In genomic region chr11:102319544-102319943, GRCh38 we compare ENCODE assay signal across 18 cellular contexts. TPM values are rescaled to one million over a fixed set of nuclear protein-coding genes. Genes with fewer than 3 reads are reported as not detected.
DNase-seq lines count a peak whose midpoint lies in the region; TF ChIP-seq lines count a peak whose summit lies in the region.
"Had no signal": no experiment of that assay in that cellular context is flagged by ENCODE, and none has a peak within 500 bp of the region (broad histone marks: within the 10 kb centered on the region; RNA-seq: fewer than 3 reads in every experiment).

No MANE protein-coding gene starts in this region.

- DNase-seq in T-helper 1 cell (no peak), ascending aorta (ENCODE audit: low spot score in 2 of 2) (no peak), spleen (no peak), NCI-H2171 treated with DMSO at 0.1 percent for 48 hours (lab: John Stamatoyannopoulos, UW) (no peak), NOMO-1 treated with DMSO at 0.1 percent for 48 hours (lab: John Stamatoyannopoulos, UW; ENCODE audit: unreplicated experiment) (no peak), middle frontal gyrus (ENCODE audit: extremely low spot score, low spot score) (no peak)
- DNase-seq: activated CD8-positive, alpha-beta memory T cell treated with anti-CD3 and anti-CD28 coated beads, Interleukin-2, amount 50 U/mL, for 48 hours; Kasumi-1; mesendoderm; OCI-M1; stimulated activated CD4-positive, alpha-beta T cell treated with anti-CD3 and anti-CD28 coated beads, Interleukin-4, amount 100 ng/mL, for 1 hour; substantia nigra had no signal

- peaks cover 0 to 11% of the 10 kb centered on the region in 2 donors for H3K4me1 ChIP-seq in ascending aorta
- peaks cover 40 to 98% (median 82%) of the 10 kb centered on the region in 6 donors for H3K4me1 ChIP-seq in spleen
- H3K4me1 ChIP-seq: breast epithelium, prostate gland had no signal

- H3K9me3 Mint-ChIP-seq in T-helper 1 cell treated with Interleukin-12 subunit alpha and Interleukin-12 subunit beta and Interleukin-4 antibody, amounts not matched to agents 30 μg/mL and 1 μg/mL, for 36 hours = no peaks in the 10 kb centered on the region
- peaks cover 0 to 2% (median 0%) of the 10 kb centered on the region in 3 donors for H3K9me3 Mint-ChIP-seq in IgD-negative memory B cell

- H3K9me3 ChIP-seq in ascending aorta (no peaks in the 10 kb centered on the region), spleen (no peaks in the 10 kb centered on the region)
- H3K9me3 ChIP-seq: breast epithelium, prostate gland had no signal

- peak overlapping the region; percentile 41 to 44 for H3K27ac ChIP-seq in ascending aorta
- H3K27ac ChIP-seq in spleen = peak overlapping the region; percentile 79 to 95 (median 89)
- H3K27ac ChIP-seq: 22Rv1, epithelial cell of prostate had no signal

- H3K27me3 Mint-ChIP-seq in T-helper 1 cell treated with Interleukin-12 subunit alpha and Interleukin-12 subunit beta and Interleukin-4 antibody, amounts not matched to agents 30 μg/mL and 1 μg/mL, for 36 hours (ENCODE audit: low read depth) = no peaks in the 10 kb centered on the region
- no peaks in the 10 kb centered on the region for H3K27me3 Mint-ChIP-seq in IgD-negative memory B cell

- intact Hi-C loops in ascending aorta (cut with DNase I) = no loop called here
- intact Hi-C loops in spleen (cut with DNase I; ENCODE audit: low total_unique reads) = no loop called here

- H3K4me3 Mint-ChIP-seq in T-helper 1 cell treated with Interleukin-12 subunit alpha and Interleukin-12 subunit beta and Interleukin-4 antibody, amounts not matched to agents 30 μg/mL and 1 μg/mL, for 36 hours = peak overlapping the region; percentile 87
- peak overlapping the region; percentile 87 to 97 (median 93) for H3K4me3 Mint-ChIP-seq in IgD-negative memory B cell

- H3K4me3 ChIP-seq in ascending aorta (no peak overlapping the region), spleen (peak overlapping the region; percentile 55 to 83 (median 64))
- H3K4me3 ChIP-seq: prostate gland had no signal

- peak overlapping the region; percentile 99 for H3K27ac Mint-ChIP-seq in T-helper 1 cell treated with Interleukin-12 subunit alpha and Interleukin-12 subunit beta and Interleukin-4 antibody, amounts not matched to agents 30 μg/mL and 1 μg/mL, for 36 hours
- peak overlapping the region; percentile 92 to 100 (median 96) for H3K27ac Mint-ChIP-seq in IgD-negative memory B cell

- peaks cover 54% of the 10 kb centered on the region for H3K36me3 Mint-ChIP-seq in T-helper 1 cell treated with Interleukin-12 subunit alpha and Interleukin-12 subunit beta and Interleukin-4 antibody, amounts not matched to agents 30 μg/mL and 1 μg/mL, for 36 hours (ENCODE audit: low read depth)
- H3K36me3 Mint-ChIP-seq in IgD-negative memory B cell = peaks cover 8% of the 10 kb centered on the region

- TF ChIP-seq CTCF in ascending aorta (IDR thresholded peaks at IDR 0.05) (no peak), spleen (IDR thresholded peaks at IDR 0.05 in 8 of 11, conservative IDR thresholded peaks at IDR 0.05 in 3 of 11) (no peak)

- peaks cover 49% of the 10 kb centered on the region for H3K4me1 Mint-ChIP-seq in T-helper 1 cell treated with Interleukin-12 subunit alpha and Interleukin-12 subunit beta and Interleukin-4 antibody, amounts not matched to agents 30 μg/mL and 1 μg/mL, for 36 hours (ENCODE audit: low read depth)
- peaks cover 22 to 42% (median 34%) of the 10 kb centered on the region in 3 donors for H3K4me1 Mint-ChIP-seq in IgD-negative memory B cell

- H3K27me3 ChIP-seq in ascending aorta (no peaks in the 10 kb centered on the region), spleen (replicated peaks in 1 of 7) (no peaks in the 10 kb centered on the region)
- H3K27me3 ChIP-seq: breast epithelium had no signal

- TF ChIP-seq POLR2A in spleen (IDR thresholded peaks at IDR 0.05) = no peak

- WGBS in spleen, 5 donors = 36 to 62% (median 49%) methylated on average over 2 of the region's 2 CpGs

- no peaks in the 10 kb centered on the region for H3K36me3 ChIP-seq in ascending aorta
- H3K36me3 ChIP-seq in spleen = peaks cover 0 to 39% (median 5%) of the 10 kb centered on the region in 6 donors
- H3K36me3 ChIP-seq: breast epithelium, prostate gland had no signal

RNA-seq across cellular contexts. Expression of gene BIRC3, which starts 2.3 kb away (rescaled TPM):
- 158 TPM for polyA plus RNA-seq in IgD-negative memory B cell
- 2.8 TPM for total RNA-seq in ascending aorta
- total RNA-seq in spleen = 100 to 1,000 TPM in 3 of 7 donors, 10 to 100 TPM in 4; 73.9 to 164 (median 97.6) TPM
- 10 to 100 TPM; 35.0 to 52.0 (median 41.4) TPM for polyA plus RNA-seq in spleen

RNA-seq across cellular contexts. Expression of gene BIRC2, which starts 27.5 kb away (rescaled TPM):
- polyA plus RNA-seq in IgD-negative memory B cell (28.4 TPM), spleen (10 to 100 TPM; 24.0 to 32.0 (median 27.7) TPM)
- total RNA-seq in ascending aorta (27.7 TPM), spleen (100 to 1,000 TPM in 1 of 7 donors, 10 to 100 TPM in 6; 43.8 to 101 (median 49.8) TPM)

Comparison
In these comparisons a context has a peak if more than half of its experiments do, and no peak if none do; other contexts are left out.
1. H3K4me3 ChIP-seq: peak in spleen (8 of 8); none in ascending aorta (0 of 2).
2. RNA of gene BIRC3, which starts 2.3 kb away (total RNA-seq): 73.9 to 164 TPM in spleen; 2.8 TPM in ascending aorta (single experiment); every median in the first group is over 10 times any median in the second.